In the genomic region with DNA sequence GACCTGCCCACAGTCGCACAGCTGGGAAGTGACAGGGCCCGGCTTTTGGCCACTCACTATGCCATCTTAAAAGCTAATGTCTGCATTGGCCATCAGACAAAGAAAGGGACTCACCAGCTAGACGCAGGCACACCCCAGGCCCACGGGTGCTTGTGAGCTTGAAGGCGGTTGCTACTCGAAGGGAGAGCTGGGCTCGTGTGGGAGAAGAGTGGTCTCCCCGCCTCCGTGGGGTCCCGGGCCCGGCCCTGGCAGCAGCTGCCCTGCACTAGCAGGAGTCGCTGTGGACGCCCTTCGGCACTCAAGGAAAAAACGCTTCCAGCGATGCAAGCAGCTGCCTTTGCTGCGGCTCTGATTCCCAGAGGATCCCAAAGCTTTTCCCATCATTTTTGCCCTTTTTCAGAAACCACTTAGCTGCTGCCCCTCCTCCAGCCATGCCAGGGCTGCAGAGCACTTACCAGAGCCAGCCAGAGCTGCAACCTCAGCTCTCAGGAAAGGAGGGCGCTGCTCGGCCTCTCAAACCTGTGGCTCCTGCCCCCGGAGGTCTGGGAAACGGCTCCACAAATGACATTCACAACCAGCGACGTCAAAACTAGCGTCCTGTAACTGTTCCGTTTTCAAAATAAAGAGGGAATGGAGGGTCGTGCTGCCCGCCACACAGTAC, we compare ENCODE assay signal across 28 cellular contexts.
"Had no signal": no experiment of that assay in that cellular context is flagged by ENCODE, and none has a peak within 500 bp of the region (broad histone marks: within the 10 kb centered on the region; RNA-seq: fewer than 3 reads in every experiment).

No MANE protein-coding gene starts in this region.

- H3K27me3 ChIP-seq: ascending aorta, body of pancreas, Peyer's patch had no signal

- H3K4me1 ChIP-seq: ascending aorta, body of pancreas, Peyer's patch had no signal

- DNase-seq: activated CD4-positive, alpha-beta T cell treated with anti-CD3 and anti-CD28 coated beads for 1 hour; activated CD4-positive, alpha-beta T cell treated with anti-CD3 and anti-CD28 coated beads, Interleukin-2, amount 10 ng/mL, durations not matched to agents 24 days and 14 days; activated CD4-positive, alpha-beta T cell treated with anti-CD3 and anti-CD28 coated beads, Interleukin-2, amount 50 U/mL, for 48 hours; activated CD8-positive, alpha-beta memory T cell treated with anti-CD3 and anti-CD28 coated beads, Interleukin-2, amount 10 ng/mL, durations not matched to agents 7 days and 5 days; activated effector memory CD4-positive, alpha-beta T cell treated with anti-CD3 and anti-CD28 coated beads, Interleukin-2, amount 50 U/mL, for 16 hours; activated naive CD4-positive, alpha-beta T cell treated with Interleukin-2 at 50 U/mL for 16 hours; activated naive CD8-positive, alpha-beta T cell treated with anti-CD3 and anti-CD28 coated beads, Interleukin-2, amount 50 U/mL, for 24 hours; activated T-cell treated with anti-CD3 and anti-CD28 coated beads, Interleukin-2, amount 50 U/mL, for 24 hours; amniotic stem cell; body of pancreas; IMR-90; Kasumi-1; KBM-7; NCI-H1092; NCI-H1417; NCI-H1694; NCI-H2029; NCI-H2107; NCI-H510A treated with DMSO at 0.1 percent for 48 hours; NCI-H69; NK-92 treated with Interleukin-12 subunit alpha and Interleukin-12 subunit beta, amount 100 ng/mL, for 24 hours; OCI-M1; Peyer's patch; SHP77 had no signal

- H3K4me3 ChIP-seq: ascending aorta, body of pancreas, Peyer's patch had no signal

- H3K36me3 Mint-ChIP-seq: activated CD8-positive, alpha-beta memory T cell treated with anti-CD3 and anti-CD28 coated beads, Interleukin-2, amount 10 ng/mL, durations not matched to agents 7 days and 5 days; activated naive CD4-positive, alpha-beta T cell treated with anti-CD3 and anti-CD28 coated beads, Interleukin-2, amount 50 U/mL, for 72 hours had no signal

- H3K27me3 Mint-ChIP-seq: activated CD4-positive, alpha-beta T cell treated with anti-CD3 and anti-CD28 coated beads, Interleukin-2, amount 10 ng/mL, durations not matched to agents 24 days and 14 days; activated CD8-positive, alpha-beta memory T cell treated with anti-CD3 and anti-CD28 coated beads, Interleukin-2, amount 10 ng/mL, durations not matched to agents 7 days and 5 days; activated naive CD8-positive, alpha-beta T cell treated with anti-CD3 and anti-CD28 coated beads, Interleukin-2, amount 50 U/mL, for 24 hours; activated T-cell treated with anti-CD3 and anti-CD28 coated beads, Interleukin-2, amount 50 U/mL, for 24 hours had no signal

- ATAC-seq: activated CD8-positive, alpha-beta memory T cell treated with anti-CD3 and anti-CD28 coated beads, Interleukin-2, amount 10 ng/mL, durations not matched to agents 7 days and 5 days; activated naive CD4-positive, alpha-beta T cell treated with anti-CD3 and anti-CD28 coated beads, Interleukin-2, amount 50 U/mL, for 72 hours; activated naive CD8-positive, alpha-beta T cell treated with anti-CD3 and anti-CD28 coated beads, Interleukin-2, amount 50 U/mL, for 24 hours; body of pancreas had no signal

- H3K4me1 Mint-ChIP-seq: activated CD4-positive, alpha-beta T cell treated with anti-CD3 and anti-CD28 coated beads, Interleukin-2, amount 10 ng/mL, durations not matched to agents 24 days and 14 days; activated CD8-positive, alpha-beta memory T cell treated with anti-CD3 and anti-CD28 coated beads, Interleukin-2, amount 10 ng/mL, durations not matched to agents 7 days and 5 days; activated naive CD8-positive, alpha-beta T cell treated with anti-CD3 and anti-CD28 coated beads, Interleukin-2, amount 50 U/mL, for 24 hours had no signal

- H3K9me3 ChIP-seq: ascending aorta, body of pancreas, Peyer's patch had no signal

- H3K27ac ChIP-seq: ascending aorta, body of pancreas, Peyer's patch, RWPE1 had no signal

- H3K27ac Mint-ChIP-seq: activated CD4-positive, alpha-beta T cell treated with anti-CD3 and anti-CD28 coated beads, Interleukin-2, amount 10 ng/mL, durations not matched to agents 24 days and 14 days; activated CD8-positive, alpha-beta memory T cell treated with anti-CD3 and anti-CD28 coated beads, Interleukin-2, amount 10 ng/mL, durations not matched to agents 7 days and 5 days; activated naive CD8-positive, alpha-beta T cell treated with anti-CD3 and anti-CD28 coated beads, Interleukin-2, amount 50 U/mL, for 24 hours; activated T-cell treated with anti-CD3 and anti-CD28 coated beads, Interleukin-2, amount 50 U/mL, for 24 hours; T-helper 1 cell treated with Interleukin-12 subunit alpha and Interleukin-12 subunit beta and Interleukin-4 antibody, amounts not matched to agents 30 μg/mL and 1 μg/mL, for 36 hours had no signal

- H3K4me3 Mint-ChIP-seq: activated CD4-positive, alpha-beta T cell treated with anti-CD3 and anti-CD28 coated beads, Interleukin-2, amount 10 ng/mL, durations not matched to agents 24 days and 14 days; activated CD8-positive, alpha-beta memory T cell treated with anti-CD3 and anti-CD28 coated beads, Interleukin-2, amount 10 ng/mL, durations not matched to agents 7 days and 5 days; activated naive CD8-positive, alpha-beta T cell treated with anti-CD3 and anti-CD28 coated beads, Interleukin-2, amount 50 U/mL, for 24 hours; activated T-cell treated with anti-CD3 and anti-CD28 coated beads, Interleukin-2, amount 50 U/mL, for 24 hours; T-helper 1 cell treated with Interleukin-12 subunit alpha and Interleukin-12 subunit beta and Interleukin-4 antibody, amounts not matched to agents 30 μg/mL and 1 μg/mL, for 36 hours had no signal

- H3K9me3 Mint-ChIP-seq: activated CD4-positive, alpha-beta T cell treated with anti-CD3 and anti-CD28 coated beads, Interleukin-2, amount 10 ng/mL, durations not matched to agents 24 days and 14 days; activated naive CD4-positive, alpha-beta T cell treated with anti-CD3 and anti-CD28 coated beads, Interleukin-2, amount 50 U/mL, for 72 hours; activated naive CD8-positive, alpha-beta T cell treated with anti-CD3 and anti-CD28 coated beads, Interleukin-2, amount 50 U/mL, for 24 hours; activated T-cell treated with anti-CD3 and anti-CD28 coated beads, Interleukin-2, amount 50 U/mL, for 24 hours; T-helper 1 cell treated with Interleukin-12 subunit alpha and Interleukin-12 subunit beta and Interleukin-4 antibody, amounts not matched to agents 30 μg/mL and 1 μg/mL, for 36 hours had no signal
